In the genomic region with DNA sequence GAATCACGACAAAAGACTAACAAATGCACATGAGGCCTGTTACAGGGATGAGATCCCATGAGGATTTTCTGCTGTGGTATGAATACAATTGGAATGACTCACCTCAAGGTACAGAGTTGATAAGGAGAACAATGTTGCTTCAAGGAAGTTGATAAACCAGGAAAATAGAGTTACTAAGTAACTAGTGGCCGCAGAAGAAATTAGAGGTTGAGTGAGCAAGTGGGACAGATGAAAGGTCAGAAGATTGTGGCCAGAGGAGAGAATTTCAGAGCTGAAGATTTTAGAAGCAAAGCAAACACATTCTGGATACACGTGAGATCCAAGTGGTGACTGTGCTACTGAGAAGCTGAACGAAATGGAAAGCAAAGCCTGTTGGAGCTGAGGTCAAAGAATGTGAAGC, we compare ENCODE assay signal across 11 cellular contexts.
DNase-seq lines count a peak whose midpoint lies in the region; ATAC-seq and TF ChIP-seq lines count a peak whose summit lies in the region.
"Had no signal": no experiment of that assay in that cellular context is flagged by ENCODE, and none has a peak within 500 bp of the region (broad histone marks: within the 10 kb centered on the region; RNA-seq: fewer than 3 reads in every experiment).

No MANE protein-coding gene starts in this region.

- H3K18ac ChIP-seq in trophoblast cell (ENCODE audit: low read length) = no peak overlapping the region

- H3K14ac ChIP-seq in trophoblast cell (ENCODE audit: low read length) = no peak overlapping the region

- H3K4me2 ChIP-seq in trophoblast cell (ENCODE audit: low read length) = peak overlapping the region; percentile 34

- H2BK5ac ChIP-seq in trophoblast cell (ENCODE audit: low read depth, low read length, poor library complexity) = peak overlapping the region; percentile 43

- H4K12ac ChIP-seq in trophoblast cell (ENCODE audit: low read depth, low read length) = no peak overlapping the region

- no peaks in the 10 kb centered on the region for H3K27me3 ChIP-seq in trophoblast cell (ENCODE audit: insufficient read depth, low read length)
- H3K27me3 ChIP-seq: spleen had no signal

- no peaks in the 10 kb centered on the region for H3K9me3 Mint-ChIP-seq in chondrocyte (ENCODE audit: low read depth)

- no peak overlapping the region for H2AK5ac ChIP-seq in trophoblast cell (ENCODE audit: low read length)

- H2BK12ac ChIP-seq in trophoblast cell (ENCODE audit: low read length) = no peak overlapping the region

- no peak overlapping the region for H3K27ac Mint-ChIP-seq in chondrocyte (ENCODE audit: unreplicated experiment)

- H4K91ac ChIP-seq in trophoblast cell (ENCODE audit: low read depth, low read length) = no peak overlapping the region

- H2BK120ac ChIP-seq in trophoblast cell (ENCODE audit: insufficient read depth, low read length, poor library complexity) = no peak overlapping the region

- H2AFZ ChIP-seq in trophoblast cell (ENCODE audit: insufficient read depth, low read length, poor library complexity) = no peak overlapping the region

- no peaks in the 10 kb centered on the region for H3K9me3 ChIP-seq in trophoblast cell (ENCODE audit: insufficient read depth, low read depth, low read length)
- H3K9me3 ChIP-seq: spleen had no signal

- WGBS in trophoblast cell (ENCODE audit: extremely low coverage, insufficient coverage, insufficient read length) = no CpG with 5 or more reads among the region's 4 CpGs

- POLR2A ChIA-PET in RWPE1 (lab: Yijun Ruan, JAX; ENCODE audit: low non-redundant PET) = no interaction called here

- H3K27ac ChIP-seq in RWPE1 (no peak overlapping the region), trophoblast cell (ENCODE audit: low read depth, low read length) (peak overlapping the region; percentile 58)
- H3K27ac ChIP-seq: epithelial cell of prostate, spleen had no signal

- H3K36me3 Mint-ChIP-seq in chondrocyte (ENCODE audit: low read depth) = peaks cover 11% of the 10 kb centered on the region

- no peaks in the 10 kb centered on the region for H3K79me2 ChIP-seq in trophoblast cell (ENCODE audit: control insufficient read depth, insufficient read depth, low read length, poor library complexity)

- TF ChIP-seq CTCF in RWPE1 (conservative IDR thresholded peaks at IDR 0.05; ENCODE audit: low read depth) = no peak
- TF ChIP-seq CTCF in fibroblast of villous mesenchyme (IDR thresholded peaks at IDR 0.05; ENCODE audit: insufficient read depth, low read depth, low read length) = no peak
- TF ChIP-seq CTCF in chondrocyte (IDR thresholded peaks at IDR 0.05) = no peak

- peaks cover 15% of the 10 kb centered on the region for H3K79me1 ChIP-seq in trophoblast cell (ENCODE audit: low read length)

- CTCF ChIA-PET in RWPE1 (lab: Yijun Ruan, JAX) = interaction anchor here (1.1 kb wide), 1 partner anchor 35 kb away, joined by 3 read pairs; no protein-coding TSS in a partner anchor

- H3K27me3 Mint-ChIP-seq in chondrocyte (ENCODE audit: low read depth) = no peaks in the 10 kb centered on the region

- H3K23ac ChIP-seq in trophoblast cell (ENCODE audit: low read length) = no peak overlapping the region

- no peak overlapping the region for H3K4me3 ChIP-seq in fibroblast of villous mesenchyme (ENCODE audit: low read depth, low read length)
- H3K4me3 ChIP-seq in trophoblast cell (ENCODE audit: low read depth, low read length) = no peak overlapping the region
- H3K4me3 ChIP-seq: spleen had no signal

- no peak overlapping the region for H3K4ac ChIP-seq in trophoblast cell (ENCODE audit: low read depth, low read length)

- no peak overlapping the region for H3K4me3 Mint-ChIP-seq in chondrocyte (ENCODE audit: unreplicated experiment)

- DNase-seq in RWPE1 (ENCODE audit: low spot score) (peak; percentile 20), fibroblast of villous mesenchyme (ENCODE audit: low read depth) (peak; percentile 5), trophoblast cell (peak; percentile 44 to 84), chondrocyte (ENCODE audit: low spot score) (no peak)
- DNase-seq: activated CD4-positive, CD25-positive, alpha-beta regulatory T cell treated with anti-CD3 and anti-CD28 coated beads, Interleukin-2, amount 50 U/mL, for 72 hours; spleen had no signal

- H3K9ac ChIP-seq in trophoblast cell (ENCODE audit: low read length) = no peak overlapping the region

- ATAC-seq in GM18909 (IDR thresholded peaks at IDR 0.05; ENCODE audit: poor library complexity, unreplicated experiment) (peak; percentile 40), GM19324 (IDR thresholded peaks at IDR 0.05; ENCODE audit: low FRiP score, unreplicated experiment) (no peak), HG03039 (IDR thresholded peaks at IDR 0.05; ENCODE audit: unreplicated experiment) (no peak), GM21423 (IDR thresholded peaks at IDR 0.05; ENCODE audit: unreplicated experiment) (no peak)

- H3K4me1 Mint-ChIP-seq in chondrocyte (ENCODE audit: low read depth) = peaks cover 17% of the 10 kb centered on the region

- H3K4me1 ChIP-seq in trophoblast cell (ENCODE audit: control insufficient read depth in 1 of 2, insufficient read depth in 2 of 2, low read length in 2 of 2) = peaks cover 32 to 38% of the 10 kb centered on the region in 2 experiments

- H3K36me3 ChIP-seq in trophoblast cell (ENCODE audit: control insufficient read depth in 1 of 2, insufficient read depth in 2 of 2, low read length in 2 of 2) = peaks cover 0 to 4% of the 10 kb centered on the region in 2 experiments

- H4K8ac ChIP-seq in trophoblast cell (ENCODE audit: low read depth, low read length) = no peak overlapping the region
